11 cellular contexts compared by ENCODE assay signal in the genomic region with DNA sequence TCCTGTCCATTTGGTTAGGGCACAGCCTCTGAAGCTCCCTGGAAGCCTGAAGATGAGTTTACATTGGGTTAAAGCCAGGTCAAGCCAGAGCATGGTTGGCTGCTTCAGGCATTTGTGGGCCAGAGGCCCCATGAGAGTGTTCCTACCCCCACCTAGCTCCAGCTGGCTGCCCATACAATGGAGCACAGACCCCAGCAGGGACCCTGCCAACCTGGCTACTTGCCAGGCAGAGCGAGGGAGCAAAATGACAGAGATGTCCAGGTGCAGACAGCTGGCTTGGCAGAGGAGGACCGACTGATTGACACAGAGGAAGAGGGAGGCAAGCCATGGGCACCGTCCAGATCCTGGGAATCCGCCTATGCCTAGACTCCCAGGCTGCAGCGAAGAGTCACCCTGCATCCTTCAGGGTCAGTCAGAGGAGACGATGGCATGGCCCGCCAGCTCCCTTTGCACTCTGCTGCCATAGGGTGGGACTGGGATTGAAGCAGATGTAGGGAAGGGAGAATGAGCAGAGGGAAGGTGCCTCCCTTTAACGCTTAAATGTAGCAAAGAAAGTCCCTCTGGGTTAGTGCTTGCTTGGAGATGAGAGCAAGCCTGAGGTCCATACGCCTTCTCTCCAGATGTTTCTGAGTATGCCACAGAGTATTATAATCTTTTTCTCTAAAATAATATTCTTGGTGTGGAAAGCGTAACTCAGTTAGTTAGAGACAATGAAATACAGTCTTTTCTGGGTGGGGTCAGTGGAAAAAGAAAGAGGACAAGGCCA.
DNase-seq lines count a peak whose midpoint lies in the region; ATAC-seq, FAIRE-seq and TF ChIP-seq lines count a peak whose summit lies in the region.
"Had no signal": no experiment of that assay in that cellular context is flagged by ENCODE, and none has a peak within 500 bp of the region (broad histone marks: within the 10 kb centered on the region; RNA-seq: fewer than 3 reads in every experiment).

No MANE protein-coding gene starts in this region.

- peaks cover 0 to 3% (median 0%) of the 10 kb centered on the region in 9 donors for H3K27me3 ChIP-seq in heart left ventricle

- TF ChIP-seq CTCF in heart left ventricle (IDR thresholded peaks at IDR 0.05), result no peak

- peak; percentile 40 for FAIRE-seq in RCC 7860 (lab: Jason Lieb, UNC)

- H3K36me3 ChIP-seq in heart left ventricle, result no peaks in the 10 kb centered on the region

- intact Hi-C loops in heart left ventricle (cut with DNase I), result no loop called here
- intact Hi-C loops in left colon (cut with DNase I, micrococcal nuclease), result no loop called here

- H3K9me3 ChIP-seq in heart left ventricle, result no peaks in the 10 kb centered on the region

- 71 to 78% (median 75%) methylated on average over 9 to 10 of the region's 10 CpGs for WGBS in heart left ventricle, 4 donors

- DNase-seq in AG08395 (ENCODE audit: low spot score), result peak; percentile 17
- DNase-seq in M059J (ENCODE audit: low read depth), result peak; percentile 35
- DNase-seq in RCC 7860 (ENCODE audit: low spot score), result peak; percentile 57
- DNase-seq in heart left ventricle, result peak; percentile 12 to 66 (median 41)
- no peak for DNase-seq in left colon
- DNase-seq: erythroblast, HFFc6 had no signal

- ATAC-seq in heart left ventricle (peak; percentile 26 to 76 (median 49)), HG03135 (IDR thresholded peaks at IDR 0.05; ENCODE audit: unreplicated experiment) (no peak), left colon (no peak), GM21723 (IDR thresholded peaks at IDR 0.05; ENCODE audit: unreplicated experiment) (no peak), HG03521 (IDR thresholded peaks at IDR 0.05; ENCODE audit: unreplicated experiment) (no peak)
- ATAC-seq: stimulated activated memory B cell treated with anti-CD40 and anti-IgM and Interleukin-4, amounts not matched to agents 10 μg/mL and 1 μg/mL and 100 μg/mL, for 72 hours had no signal

- H3K4me1 ChIP-seq in heart left ventricle, result peaks cover 0 to 32% (median 10%) of the 10 kb centered on the region in 12 donors

- no peak for TF ChIP-seq POLR2A in heart left ventricle (IDR thresholded peaks at IDR 0.05)

- H3K27ac ChIP-seq in heart left ventricle, result peak overlapping the region in 1 of 12 donors; percentile 39

- no peak overlapping the region for H3K4me3 ChIP-seq in heart left ventricle

Comparison
In these comparisons a context has a peak if more than half of its experiments do, and no peak if none do; other contexts are left out.
1. DNase-seq: peak in AG08395 (single experiment), M059J (single experiment), RCC 7860 (single experiment) and heart left ventricle (5 of 5); none in left colon (0 of 2).
2. ATAC-seq: peak in heart left ventricle (4 of 4); none in HG03135 (single experiment), left colon (single experiment), GM21723 (single experiment) and HG03521 (single experiment).